Comparison of ENCODE assay signal across 19 cellular contexts in the genomic region with DNA sequence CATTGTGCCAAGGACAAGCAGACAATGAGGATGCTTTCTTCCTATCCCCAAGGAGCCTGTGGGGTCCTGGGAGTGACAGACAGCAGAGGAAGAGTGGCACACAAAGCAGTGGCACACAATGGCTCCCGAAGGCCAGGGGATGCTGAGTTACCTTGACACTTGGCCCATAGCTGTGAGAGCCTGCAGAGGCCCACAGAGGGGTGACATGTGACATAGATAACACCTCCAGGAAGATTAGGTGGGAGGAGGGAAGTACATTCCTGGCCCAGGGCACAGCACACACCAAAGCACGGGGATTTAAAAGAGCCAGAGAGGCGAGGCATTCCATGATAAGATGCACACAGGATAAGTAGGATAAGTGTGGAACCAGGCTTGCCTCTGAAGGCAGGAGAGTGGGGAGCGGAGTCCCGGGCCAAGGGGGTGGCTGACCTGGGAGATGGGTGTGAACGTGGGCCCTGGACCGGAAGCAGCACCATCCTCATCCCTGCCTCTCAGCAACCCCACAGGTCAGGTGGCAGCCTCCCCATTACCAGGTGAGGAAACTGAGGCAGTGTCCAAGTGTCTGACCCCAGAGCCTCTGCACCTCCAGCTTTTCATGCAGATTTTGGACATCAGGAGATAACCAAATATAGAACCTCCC. TPM values are rescaled to one million over a fixed set of nuclear protein-coding genes. Genes with fewer than 3 reads are reported as not detected.
"Had no signal": no experiment of that assay in that cellular context is flagged by ENCODE, and none has a peak within 500 bp of the region (broad histone marks: within the 10 kb centered on the region; RNA-seq: fewer than 3 reads in every experiment).

No MANE protein-coding gene starts in this region.

- DNase-seq: activated CD4-positive, alpha-beta memory T cell treated with anti-CD3 and anti-CD28 coated beads, Interleukin-2, amount 10 ng/mL, durations not matched to agents 7 days and 5 days; activated CD4-positive, alpha-beta T cell treated with anti-CD3 and anti-CD28 coated beads for 4 hours; activated naive CD4-positive, alpha-beta T cell treated with anti-CD3 and anti-CD28 coated beads, Interleukin-2, amount 10 ng/mL, durations not matched to agents 7 days and 5 days; activated T-cell treated with anti-CD3 and anti-CD28 coated beads, Interleukin-2, amount 50 U/mL, for 24 hours; caudate nucleus; colonic mucosa; hypothalamus; kidney glomerular epithelial cell; lower lobe of right lung; midbrain; stimulated activated CD4-positive, alpha-beta T cell treated with anti-CD3 and anti-CD28 coated beads, Interleukin-15, amount 100 ng/mL, for 24 hours; stimulated activated CD4-positive, alpha-beta T cell treated with anti-CD3 and anti-CD28 coated beads, Interleukin-4, amount 100 ng/mL, for 1 hour; stimulated activated naive B cell treated with anti-CD40 and anti-IgM and Interleukin-4, amounts not matched to agents 10 μg/mL and 1 μg/mL and 100 μg/mL, for 72 hours; T-helper 17 cell; thyroid gland; uterus had no signal

- H3K9me3 ChIP-seq: colonic mucosa, esophagus muscularis mucosa, lower lobe of right lung, thyroid gland, uterus had no signal

- H3K4me1 ChIP-seq: colonic mucosa, parathyroid adenoma, thyroid gland, uterus had no signal

- H3K36me3 ChIP-seq: colonic mucosa, esophagus muscularis mucosa, lower lobe of right lung, thyroid gland, uterus had no signal

- H3K27me3 ChIP-seq: colonic mucosa, esophagus muscularis mucosa, thyroid gland, uterus had no signal

- H3K4me3 ChIP-seq: colonic mucosa, esophagus muscularis mucosa, lower lobe of right lung, thyroid gland, uterus had no signal

- H3K9ac ChIP-seq: parathyroid adenoma had no signal

- ATAC-seq: lower lobe of right lung; stimulated activated naive B cell treated with anti-CD40 and anti-IgM and Interleukin-4, amounts not matched to agents 10 μg/mL and 1 μg/mL and 100 μg/mL, for 72 hours; T-helper 17 cell had no signal

- H3K27ac ChIP-seq: colonic mucosa, esophagus muscularis mucosa, lower lobe of right lung, parathyroid adenoma, thyroid gland, uterus had no signal

RNA-seq across cellular contexts. Expression of a gene that starts 6.4 kb away (rescaled TPM):
- total RNA-seq: myocyte, thyroid gland had no signal
